ENCODE assay signal across 8 cellular contexts in the genomic region with DNA sequence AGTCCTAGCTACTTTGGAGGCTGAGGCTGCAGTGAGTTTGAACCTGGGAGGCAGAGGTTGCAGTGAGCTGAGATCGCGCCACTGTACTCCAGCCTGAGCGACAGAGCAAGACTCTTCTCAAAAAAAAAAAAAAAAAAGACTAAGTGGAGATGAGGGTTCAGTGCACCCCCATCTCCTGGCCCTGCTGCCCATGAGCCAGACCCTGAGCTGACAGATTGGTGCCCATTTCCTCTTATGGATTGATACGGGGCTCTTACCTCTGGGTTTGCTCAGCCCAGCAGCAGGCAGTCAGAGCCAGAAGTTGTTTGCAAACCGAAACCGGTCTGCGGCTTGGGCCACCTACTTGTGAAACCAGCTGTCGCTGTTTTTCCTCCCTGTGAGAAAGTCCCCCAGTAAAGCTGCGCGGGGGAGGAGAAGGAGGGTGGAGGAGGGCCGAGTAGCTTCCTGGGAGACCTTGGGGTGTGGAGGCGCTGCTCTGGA. TPM values are rescaled to one million over a fixed set of nuclear protein-coding genes. Genes with fewer than 3 reads are reported as not detected.
A peak's percentile ranks its signal among the peaks of the same experiment; 100 is the strongest.
DNase-seq lines count a peak whose midpoint lies in the region; ATAC-seq and TF ChIP-seq lines count a peak whose summit lies in the region.

No MANE protein-coding gene starts in this region.

- intact Hi-C loops in PC-9 (cut with micrococcal nuclease; ENCODE audit: unreplicated experiment) = no loop called here
- intact Hi-C loops in activated T-helper 1 cell treated with anti-CD3 and anti-CD28 coated beads, Interleukin-12 subunit alpha, Interleukin-12 subunit beta, Interleukin-2, Interleukin-4 antibody, amounts not matched to agents 30 ng/mL and 10 ng/mL and 1 ng/mL, durations not matched to agents 14 hours and 24 hours and 36 hours (cut with micrococcal nuclease) = loop anchor here (1.0 kb wide), 5 partner anchors 10 to 41 kb away; partner anchors contain the start of genes ARRDC2 and IL12RB1
- intact Hi-C loops in posterior cingulate gyrus (cut with DNase I) = no loop called here

- BruUV-seq in PC-9 (replicated peaks; lab: Mats Ljungman, UMichigan) = no TSS peak

- peak overlapping the region; percentile 24; the same call in 1 of the 2 replicates for H3K4me2 ChIP-seq in PC-9

- H3K4me1 ChIP-seq in PC-9 (replicated peaks; ENCODE audit: insufficient read depth) = peaks cover 14% of the 10 kb centered on the region
- peaks cover 0 to 27% (median 8%) of the 10 kb centered on the region in 4 donors for H3K4me1 ChIP-seq in tibial nerve

- 12 to 17% methylated on average over 12 of the region's 12 CpGs for WGBS in tibial nerve, 2 donors

- H3K79me2 ChIP-seq in PC-9 (ENCODE audit: low read depth) = no peaks in the 10 kb centered on the region

- peak in 1 of 2 donors; percentile 74 for TF ChIP-seq EP300 in tibial nerve (IDR thresholded peaks at IDR 0.05)

- TF ChIP-seq CTCF in PC-9 (conservative IDR thresholded peaks at IDR 0.05) = no peak
- no peak for TF ChIP-seq CTCF in tibial nerve (IDR thresholded peaks at IDR 0.05)

- H3K36me3 ChIP-seq in PC-9 (ENCODE audit: low read depth) (no peaks in the 10 kb centered on the region), tibial nerve (no peaks in the 10 kb centered on the region)

- no peak overlapping the region for H2AFZ ChIP-seq in PC-9

- peak overlapping the region; percentile 93 for H3K27ac Mint-ChIP-seq in activated T-helper 1 cell treated with anti-CD3 and anti-CD28 coated beads, Interleukin-12 subunit alpha, Interleukin-12 subunit beta, Interleukin-2, Interleukin-4 antibody, amounts not matched to agents 30 ng/mL and 10 ng/mL and 1 ng/mL, durations not matched to agents 14 hours and 24 hours and 36 hours

- H3K4me3 ChIP-seq in PC-9 (no peak overlapping the region), tibial nerve (peak overlapping the region; percentile 6 to 43 (median 42))

- H3K27me3 Mint-ChIP-seq in activated T-helper 1 cell treated with anti-CD3 and anti-CD28 coated beads, Interleukin-12 subunit alpha, Interleukin-12 subunit beta, Interleukin-2, Interleukin-4 antibody, amounts not matched to agents 30 ng/mL and 10 ng/mL and 1 ng/mL, durations not matched to agents 14 hours and 24 hours and 36 hours (ENCODE audit: insufficient read depth) = peaks cover 3% of the 10 kb centered on the region

- H3K9me3 ChIP-seq in PC-9 (ENCODE audit: insufficient read depth, low read depth) (no peaks in the 10 kb centered on the region), tibial nerve (peaks cover 0 to 8% (median 0%) of the 10 kb centered on the region in 4 donors)

- H3K9me2 ChIP-seq in PC-9 (ENCODE audit: insufficient read depth) = no peaks in the 10 kb centered on the region

- peaks cover 14% of the 10 kb centered on the region for H3K9me3 Mint-ChIP-seq in activated T-helper 1 cell treated with anti-CD3 and anti-CD28 coated beads, Interleukin-12 subunit alpha, Interleukin-12 subunit beta, Interleukin-2, Interleukin-4 antibody, amounts not matched to agents 30 ng/mL and 10 ng/mL and 1 ng/mL, durations not matched to agents 14 hours and 24 hours and 36 hours

- ATAC-seq in GM19328 (IDR thresholded peaks at IDR 0.05; ENCODE audit: unreplicated experiment) (peak; percentile 80), HG03442 (IDR thresholded peaks at IDR 0.05; ENCODE audit: unreplicated experiment) (peak; percentile 86)

- H3K4me1 Mint-ChIP-seq in activated T-helper 1 cell treated with anti-CD3 and anti-CD28 coated beads, Interleukin-12 subunit alpha, Interleukin-12 subunit beta, Interleukin-2, Interleukin-4 antibody, amounts not matched to agents 30 ng/mL and 10 ng/mL and 1 ng/mL, durations not matched to agents 14 hours and 24 hours and 36 hours (ENCODE audit: low read depth) = peaks cover 46% of the 10 kb centered on the region

- H3K27me3 ChIP-seq in PC-9 (ENCODE audit: insufficient read depth, low read depth) (no peaks in the 10 kb centered on the region), tibial nerve (peaks cover 0 to under 1% of the 10 kb centered on the region in 2 donors)

- H3K27ac ChIP-seq in PC-9 (peak overlapping the region; percentile 54), tibial nerve (peak overlapping the region; percentile 21 to 72 (median 66))

- POLR2A ChIA-PET in PC-9 (lab: Charles Lee; ENCODE audit: unreplicated experiment) = interaction anchor here (0.6 kb wide), 1 partner anchor 21 kb away, joined by 9 read pairs; no protein-coding TSS in a partner anchor

- CTCF ChIA-PET in PC-9 (lab: Charles Lee) = interaction anchor here (0.7 kb wide), 2 partner anchors 103 to 123 kb away, joined by 7 to 9 read pairs; no protein-coding TSS in a partner anchor

- no peaks in the 10 kb centered on the region for H4K20me1 ChIP-seq in PC-9 (ENCODE audit: insufficient read depth)

- H3K4me3 Mint-ChIP-seq in activated T-helper 1 cell treated with anti-CD3 and anti-CD28 coated beads, Interleukin-12 subunit alpha, Interleukin-12 subunit beta, Interleukin-2, Interleukin-4 antibody, amounts not matched to agents 30 ng/mL and 10 ng/mL and 1 ng/mL, durations not matched to agents 14 hours and 24 hours and 36 hours = peak overlapping the region; percentile 59

- no peak for TF ChIP-seq POLR2A in tibial nerve (IDR thresholded peaks at IDR 0.05)

- peaks cover 20% of the 10 kb centered on the region for H3F3A ChIP-seq in PC-9 (ENCODE audit: insufficient read depth, low read depth)

- peaks cover 5% of the 10 kb centered on the region for H3K36me3 Mint-ChIP-seq in activated T-helper 1 cell treated with anti-CD3 and anti-CD28 coated beads, Interleukin-12 subunit alpha, Interleukin-12 subunit beta, Interleukin-2, Interleukin-4 antibody, amounts not matched to agents 30 ng/mL and 10 ng/mL and 1 ng/mL, durations not matched to agents 14 hours and 24 hours and 36 hours (ENCODE audit: low read depth)

- peak in 10 of 14 donors; percentile 4 to 54 (median 33) for DNase-seq in C1 segment of cervical spinal cord (lab: John Stamatoyannopoulos, UW)
- DNase-seq in PC-9 = peak; percentile 54 to 60
- DNase-seq in activated T-helper 1 cell treated with anti-CD3 and anti-CD28 coated beads, Interleukin-12 subunit alpha, Interleukin-12 subunit beta, Interleukin-2, Interleukin-4 antibody, amounts not matched to agents 30 ng/mL and 10 ng/mL and 1 ng/mL, durations not matched to agents 14 hours and 24 hours and 36 hours (ENCODE audit: low spot score) = peak; percentile 88
- DNase-seq in glomerular visceral epithelial cell (ENCODE audit: extremely low spot score) = peak; percentile 82
- DNase-seq in posterior cingulate gyrus = peak; percentile 35 to 95 (median 64)
- DNase-seq in tibial nerve (ENCODE audit: low spot score in 2 of 2) = peak; percentile 40 to 58

RNA-seq across cellular contexts. Expression of gene ARRDC2, which starts 36.9 kb away (rescaled TPM):
- total RNA-seq in PC-9 (2021) = 15.5 and 20.6 TPM in 2 replicates
- 45.0 and 46.1 TPM in 2 replicates for total RNA-seq in activated T-helper 1 cell treated with anti-CD3 and anti-CD28 coated beads, Interleukin-12 subunit alpha, Interleukin-12 subunit beta, Interleukin-2, Interleukin-4 antibody, amounts not matched to agents 30 ng/mL and 10 ng/mL and 1 ng/mL, durations not matched to agents 14 hours and 24 hours and 36 hours
- 100 to 1,000 TPM; 127 to 180 (median 177) TPM for total RNA-seq in tibial nerve

RNA-seq across cellular contexts. Expression of gene IL12RB1, which starts 41.9 kb away (rescaled TPM):
- total RNA-seq in PC-9 (2021) = 0.55 and 1.1 TPM in 2 replicates
- 44.5 and 47.5 TPM in 2 replicates for total RNA-seq in activated T-helper 1 cell treated with anti-CD3 and anti-CD28 coated beads, Interleukin-12 subunit alpha, Interleukin-12 subunit beta, Interleukin-2, Interleukin-4 antibody, amounts not matched to agents 30 ng/mL and 10 ng/mL and 1 ng/mL, durations not matched to agents 14 hours and 24 hours and 36 hours
- 1 to 10 TPM; 1.0 to 4.8 (median 1.9) TPM for total RNA-seq in tibial nerve

RNA-seq across cellular contexts. Expression of gene MAST3, which starts 52.7 kb away (rescaled TPM):
- total RNA-seq in PC-9 (2021) = 14.1 and 15.8 TPM in 2 replicates
- total RNA-seq in activated T-helper 1 cell treated with anti-CD3 and anti-CD28 coated beads, Interleukin-12 subunit alpha, Interleukin-12 subunit beta, Interleukin-2, Interleukin-4 antibody, amounts not matched to agents 30 ng/mL and 10 ng/mL and 1 ng/mL, durations not matched to agents 14 hours and 24 hours and 36 hours = 16.5 and 17.6 TPM in 2 replicates
- total RNA-seq in tibial nerve = 10 to 100 TPM in 2 of 4 donors, 1 to 10 TPM in 2; 7.6 to 19.8 (median 10.0) TPM

Comparison
In these comparisons a context has a peak if more than half of its experiments do, and no peak if none do; other contexts are left out.
1. DNase-seq: peak in every context shown above with its lines; median percentile 88 in activated T-helper 1 cell treated with anti-CD3 and anti-CD28 coated beads, Interleukin-12 subunit alpha, Interleukin-12 subunit beta, Interleukin-2, Interleukin-4 antibody, amounts not matched to agents 30 ng/mL and 10 ng/mL and 1 ng/mL, durations not matched to agents 14 hours and 24 hours and 36 hours; 82 in glomerular visceral epithelial cell; 64 in posterior cingulate gyrus; 57 in PC-9; 49 in tibial nerve; 33 in C1 segment of cervical spinal cord.